Comparison of ENCODE assay signal across 9 cellular contexts in genomic region chr2:181411105-181411849, GRCh38. TPM values are rescaled to one million over a fixed set of nuclear protein-coding genes. Genes with fewer than 3 reads are reported as not detected.
DNase-seq lines count a peak whose midpoint lies in the region; ATAC-seq and TF ChIP-seq lines count a peak whose summit lies in the region.
"Had no signal": no experiment of that assay in that cellular context is flagged by ENCODE, and none has a peak within 500 bp of the region (broad histone marks: within the 10 kb centered on the region; RNA-seq: fewer than 3 reads in every experiment).

No MANE protein-coding gene starts in this region.

- no peak overlapping the region for H3K27ac ChIP-seq in left ventricle myocardium inferior (replicated peaks)

- H3K4me1 Mint-ChIP-seq in neural crest cell, result peaks cover 5% of the 10 kb centered on the region

- no peaks in the 10 kb centered on the region for H3K27me3 Mint-ChIP-seq in neural crest cell (ENCODE audit: low read depth)

- TF ChIP-seq CTCF in neural crest cell (conservative IDR thresholded peaks at IDR 0.05), result no peak
- no peak for TF ChIP-seq CTCF in left ventricle myocardium inferior (IDR thresholded peaks at IDR 0.05; ENCODE audit: borderline replicate concordance)

- peaks cover 17% of the 10 kb centered on the region for H3K9me3 Mint-ChIP-seq in neural crest cell

- H3K27ac Mint-ChIP-seq in neural crest cell (ENCODE audit: unreplicated experiment), result no peak overlapping the region

- peaks cover 17% of the 10 kb centered on the region for H3K36me3 Mint-ChIP-seq in neural crest cell (ENCODE audit: low read depth)

- H3K36me3 ChIP-seq in left ventricle myocardium inferior, result no peaks in the 10 kb centered on the region

- peaks cover 31% of the 10 kb centered on the region for H3K9me3 ChIP-seq in left ventricle myocardium inferior (replicated peaks)
- H3K9me3 ChIP-seq: Caco-2 had no signal

- DNase-seq in COLO668 (lab: John Stamatoyannopoulos, UW; ENCODE audit: unreplicated experiment) (peak; percentile 95), NCI-H82 treated with DMSO at 0.1 percent for 48 hours (lab: John Stamatoyannopoulos, UW; ENCODE audit: unreplicated experiment) (peak; percentile 96), neural crest cell (ENCODE audit: low read depth, low spot score) (peak; percentile 24), activated T-cell treated with anti-CD3 and anti-CD28 coated beads for 4 hours (no peak), left ventricle myocardium inferior (no peak)
- DNase-seq in stimulated activated naive CD4-positive, alpha-beta T cell (lab: John Stamatoyannopoulos, UW), result no peak

- ATAC-seq in GM19455 (IDR thresholded peaks at IDR 0.05; ENCODE audit: unreplicated experiment) (peak; percentile 93), HG03442 (IDR thresholded peaks at IDR 0.05; ENCODE audit: unreplicated experiment) (peak; percentile 85)

- H3K4me1 ChIP-seq in left ventricle myocardium inferior, result no peaks in the 10 kb centered on the region
- H3K4me1 ChIP-seq: Caco-2 had no signal

- peaks cover 9% of the 10 kb centered on the region for H3K27me3 ChIP-seq in left ventricle myocardium inferior (ENCODE audit: low read depth)

- intact Hi-C loops in left ventricle myocardium inferior (cut with micrococcal nuclease), result no loop called here

- no peak overlapping the region for H3K4me3 Mint-ChIP-seq in neural crest cell

- no peak overlapping the region for H3K4me3 ChIP-seq in left ventricle myocardium inferior

RNA-seq across cellular contexts. Expression of gene ITGA4, which starts 45.9 kb away (rescaled TPM):
- total RNA-seq in neural crest cell (74.4 and 75.6 TPM in 2 replicates), left ventricle myocardium inferior (0.74 TPM)
- total RNA-seq: Caco-2 had no signal

Comparison
In these comparisons a context has a peak if more than half of its experiments do, and no peak if none do; other contexts are left out.
1. DNase-seq: peak in COLO668 (single experiment), NCI-H82 treated with DMSO at 0.1 percent for 48 hours (single experiment) and neural crest cell (single experiment); none in stimulated activated naive CD4-positive, alpha-beta T cell (0 of 6), activated T-cell treated with anti-CD3 and anti-CD28 coated beads for 4 hours (single experiment) and left ventricle myocardium inferior (single experiment).
2. RNA of gene ITGA4, which starts 45.9 kb away (total RNA-seq): 74.4 to 75.6 TPM in neural crest cell; 0.74 TPM in left ventricle myocardium inferior (single experiment); every median in the first group is over 10 times any median in the second.